Comparison of ENCODE assay signal across 9 cellular contexts in genomic region chr15:82105458-82106205, GRCh38. TPM values are rescaled to one million over a fixed set of nuclear protein-coding genes. Genes with fewer than 3 reads are reported as not detected.
DNase-seq lines count a peak whose midpoint lies in the region; ATAC-seq and TF ChIP-seq lines count a peak whose summit lies in the region.
"Had no signal": no experiment of that assay in that cellular context is flagged by ENCODE, and none has a peak within 500 bp of the region (broad histone marks: within the 10 kb centered on the region; RNA-seq: fewer than 3 reads in every experiment).

No MANE protein-coding gene starts in this region.

- H3K9ac ChIP-seq in mammary epithelial cell (ENCODE audit: insufficient read depth, low read length), result no peak overlapping the region
- H3K9ac ChIP-seq: BLaER1 had no signal

- no peaks in the 10 kb centered on the region for H3K27me3 ChIP-seq in mammary epithelial cell (ENCODE audit: insufficient read depth, low read length)
- no peaks in the 10 kb centered on the region for H3K27me3 ChIP-seq in thyroid gland
- H3K27me3 ChIP-seq in heart left ventricle, result no peaks in the 10 kb centered on the region
- H3K27me3 ChIP-seq: BLaER1 had no signal

- H3K4me1 ChIP-seq in mammary epithelial cell (ENCODE audit: insufficient read depth, low read length) (peaks cover 13% of the 10 kb centered on the region), thyroid gland (no peaks in the 10 kb centered on the region), heart left ventricle (no peaks in the 10 kb centered on the region)
- H3K4me1 ChIP-seq: BLaER1 had no signal

- POLR2A ChIA-PET in MCF 10A (lab: Yijun Ruan, JAX), result no interaction called here

- peak overlapping the region; percentile 58 for H2AFZ ChIP-seq in mammary epithelial cell (ENCODE audit: low read depth, low read length)

- H3K27ac Mint-ChIP-seq in MCF 10A (ENCODE audit: low read depth, unreplicated experiment), result no peak overlapping the region
- H3K27ac Mint-ChIP-seq in activated T-cell treated with anti-CD3 and anti-CD28 coated beads, Interleukin-2, amount 50 U/mL, for 24 hours, result no peak overlapping the region

- WGBS in mammary epithelial cell (ENCODE audit: low coverage, missing lambda C conversion rate), result 29% methylated on average over 5 of the region's 6 CpGs
- WGBS in thyroid gland, 2 donors, result 50 to 68% methylated on average over 6 of the region's 6 CpGs
- 66 to 78% (median 67%) methylated on average over 5 to 6 of the region's 6 CpGs for WGBS in heart left ventricle, 4 donors

- H3K27me3 Mint-ChIP-seq in MCF 10A (ENCODE audit: insufficient read depth, unreplicated experiment), result no peaks in the 10 kb centered on the region
- H3K27me3 Mint-ChIP-seq in activated T-cell treated with anti-CD3 and anti-CD28 coated beads, Interleukin-2, amount 50 U/mL, for 24 hours, result peaks cover 5% of the 10 kb centered on the region

- H3K36me3 ChIP-seq in mammary epithelial cell (ENCODE audit: insufficient read depth, low read length), result no peaks in the 10 kb centered on the region
- H3K36me3 ChIP-seq in thyroid gland, result no peaks in the 10 kb centered on the region
- H3K36me3 ChIP-seq in heart left ventricle, result no peaks in the 10 kb centered on the region
- H3K36me3 ChIP-seq: BLaER1 had no signal

- H3K4me1 Mint-ChIP-seq in MCF 10A (ENCODE audit: insufficient read depth, unreplicated experiment), result peaks cover 13% of the 10 kb centered on the region
- no peaks in the 10 kb centered on the region for H3K4me1 Mint-ChIP-seq in activated T-cell treated with anti-CD3 and anti-CD28 coated beads, Interleukin-2, amount 50 U/mL, for 24 hours (ENCODE audit: low read depth)

- dilution Hi-C loops in mammary epithelial cell (cut with HindIII; ENCODE audit: low sequenced_read_pairs), result no loop called here

- TF ChIP-seq CTCF in mammary epithelial cell (conservative IDR thresholded peaks at IDR 0.05 in 1 of 2, IDR thresholded peaks at IDR 0.05 in 1 of 2; ENCODE audit: extremely low read depth in 1 of 2, insufficient read depth in 1 of 2, low read depth in 1 of 2, low read length in 2 of 2), result peak; percentile 9 to 54
- no peak for TF ChIP-seq CTCF in MCF 10A (IDR thresholded peaks at IDR 0.05; ENCODE audit: unreplicated experiment)
- TF ChIP-seq CTCF in foreskin fibroblast (IDR thresholded peaks at IDR 0.05; ENCODE audit: low read depth, low read length), result no peak
- no peak for TF ChIP-seq CTCF in thyroid gland (IDR thresholded peaks at IDR 0.05)
- TF ChIP-seq CTCF in heart left ventricle (IDR thresholded peaks at IDR 0.05), result no peak

- H3K9me3 ChIP-seq in mammary epithelial cell (replicated peaks; ENCODE audit: insufficient read depth, low read length) (no peaks in the 10 kb centered on the region), thyroid gland (no peaks in the 10 kb centered on the region), heart left ventricle (no peaks in the 10 kb centered on the region)
- H3K9me3 ChIP-seq: BLaER1 had no signal

- H3K79me2 ChIP-seq in mammary epithelial cell (ENCODE audit: insufficient read depth, low read length), result no peaks in the 10 kb centered on the region

- no peak overlapping the region for H3K4me3 Mint-ChIP-seq in MCF 10A (ENCODE audit: unreplicated experiment)
- H3K4me3 Mint-ChIP-seq in activated T-cell treated with anti-CD3 and anti-CD28 coated beads, Interleukin-2, amount 50 U/mL, for 24 hours, result no peak overlapping the region

- in situ Hi-C loops in mammary epithelial cell (cut with MboI; ENCODE audit: low sequenced_read_pairs in 2 of 2), result no loop called here

- CTCF ChIA-PET in mammary epithelial cell (lab: Charles Lee; ENCODE audit: low non-redundant PET), result no interaction called here
- CTCF ChIA-PET in MCF 10A (lab: Yijun Ruan, JAX), result interaction anchor here (0.6 kb wide), 1 partner anchor 624 kb away, joined by 3 read pairs; no protein-coding TSS in a partner anchor

- no peak for ATAC-seq in heart left ventricle

- intact Hi-C loops in mammary epithelial cell (cut with micrococcal nuclease), result loop anchor here (2.0 kb wide), 1 partner anchor 293 kb away; no protein-coding TSS in a partner anchor
- intact Hi-C loops in MCF 10A (cut with micrococcal nuclease), result loop anchor here (10.0 kb wide), 1 partner anchor 291 kb away; no protein-coding TSS in a partner anchor
- intact Hi-C loops in thyroid gland (cut with DNase I), result loop anchor here (5.0 kb wide), 1 partner anchor 92 kb away; no protein-coding TSS in a partner anchor
- intact Hi-C loops in heart left ventricle (cut with DNase I), result loop anchor here in 5 of 10 donors (5.0 to 10.0 kb wide), 4 partner anchors 89 to 701 kb away; no protein-coding TSS in a partner anchor

- TF ChIP-seq POLR2A in thyroid gland (IDR thresholded peaks at IDR 0.05), result no peak
- TF ChIP-seq POLR2A in heart left ventricle (IDR thresholded peaks at IDR 0.05), result no peak

- BruUV-seq in mammary epithelial cell (replicated peaks; lab: Mats Ljungman, UMichigan), result no TSS peak
- BruUV-seq in MCF 10A (replicated peaks; lab: Mats Ljungman, UMichigan), result no TSS peak

- no peaks in the 10 kb centered on the region for H4K20me1 ChIP-seq in mammary epithelial cell (ENCODE audit: insufficient read depth, low read length)
- H4K20me1 ChIP-seq: BLaER1 had no signal

- peak overlapping the region; percentile 31 for H3K4me2 ChIP-seq in mammary epithelial cell (ENCODE audit: insufficient read depth, low read depth, low read length)
- H3K4me2 ChIP-seq: BLaER1 had no signal

- DNase-seq in mammary epithelial cell (peak; percentile 66), MCF 10A (ENCODE audit: unreplicated experiment) (no peak), NCI-H748 treated with DMSO at 0.1 percent for 48 hours (lab: John Stamatoyannopoulos, UW) (peak; percentile 41), foreskin fibroblast (peak; percentile 39 to 70), thyroid gland (peak; percentile 33 to 40), heart left ventricle (no peak), activated gamma-delta T cell (lab: John Stamatoyannopoulos, UW) (no peak)
- DNase-seq in activated T-cell treated with anti-CD3 and anti-CD28 coated beads, Interleukin-2, amount 50 U/mL, for 24 hours, result no peak

- H3K4me3 ChIP-seq in mammary epithelial cell (replicated peaks in 1 of 3; ENCODE audit: insufficient read depth in 1 of 3, low read depth in 2 of 3, low read length in 3 of 3), result no peak overlapping the region
- no peak overlapping the region for H3K4me3 ChIP-seq in foreskin fibroblast (ENCODE audit: low read depth in 1 of 2, low read length in 2 of 2)
- no peak overlapping the region for H3K4me3 ChIP-seq in thyroid gland (replicated peaks in 1 of 3)
- no peak overlapping the region for H3K4me3 ChIP-seq in heart left ventricle
- H3K4me3 ChIP-seq: BLaER1 had no signal

- H3K27ac ChIP-seq in mammary epithelial cell (ENCODE audit: insufficient read depth, low read depth, low read length) (peak overlapping the region; percentile 71), thyroid gland (no peak overlapping the region), heart left ventricle (no peak overlapping the region)
- H3K27ac ChIP-seq: BLaER1 had no signal

- no peaks in the 10 kb centered on the region for H3K9me3 Mint-ChIP-seq in MCF 10A (ENCODE audit: unreplicated experiment)
- no peaks in the 10 kb centered on the region for H3K9me3 Mint-ChIP-seq in activated T-cell treated with anti-CD3 and anti-CD28 coated beads, Interleukin-2, amount 50 U/mL, for 24 hours

- H3K36me3 Mint-ChIP-seq in MCF 10A (ENCODE audit: insufficient read depth, unreplicated experiment), result peaks cover 5% of the 10 kb centered on the region
- no peaks in the 10 kb centered on the region for H3K36me3 Mint-ChIP-seq in activated T-cell treated with anti-CD3 and anti-CD28 coated beads, Interleukin-2, amount 50 U/mL, for 24 hours (ENCODE audit: low read depth)

RNA-seq across cellular contexts. Expression of gene MEX3B, which starts 59.8 kb away (rescaled TPM):
- total RNA-seq in mammary epithelial cell, result 10 to 100 TPM in 1 of 2 donors, 1 to 10 TPM in 1; 1.8 to 10.8 TPM
- polyA plus RNA-seq in mammary epithelial cell, result 0.73 TPM
- 1.2 TPM for polyA minus RNA-seq in mammary epithelial cell
- total RNA-seq in MCF 10A (2022), result 4.6 and 5.3 TPM in 2 replicates
- 1 to 10 TPM in 2 of 4 donors, under 1 TPM in 2; 0.73 to 1.8 (median 1.1) TPM for total RNA-seq in thyroid gland
- total RNA-seq in heart left ventricle, result 1 to 10 TPM; 2.0 to 4.2 (median 3.0) TPM
- polyA plus RNA-seq in heart left ventricle, result 1 to 10 TPM; 1.3 to 5.3 TPM

Comparison
In these comparisons a context has a peak if more than half of its experiments do, and no peak if none do; other contexts are left out.
1. DNase-seq: peak in mammary epithelial cell (single experiment), NCI-H748 treated with DMSO at 0.1 percent for 48 hours (single experiment), foreskin fibroblast (2 of 2) and thyroid gland (2 of 2); none in MCF 10A (single experiment), activated T-cell treated with anti-CD3 and anti-CD28 coated beads, Interleukin-2, amount 50 U/mL, for 24 hours (single experiment), heart left ventricle (0 of 5) and activated gamma-delta T cell (single experiment).
2. CTCF ChIP-seq: peak in mammary epithelial cell (2 of 2); none in MCF 10A (single experiment), foreskin fibroblast (single experiment), thyroid gland (0 of 6) and heart left ventricle (0 of 12).